ENCODE assay signal across 26 cellular contexts in the genomic region with DNA sequence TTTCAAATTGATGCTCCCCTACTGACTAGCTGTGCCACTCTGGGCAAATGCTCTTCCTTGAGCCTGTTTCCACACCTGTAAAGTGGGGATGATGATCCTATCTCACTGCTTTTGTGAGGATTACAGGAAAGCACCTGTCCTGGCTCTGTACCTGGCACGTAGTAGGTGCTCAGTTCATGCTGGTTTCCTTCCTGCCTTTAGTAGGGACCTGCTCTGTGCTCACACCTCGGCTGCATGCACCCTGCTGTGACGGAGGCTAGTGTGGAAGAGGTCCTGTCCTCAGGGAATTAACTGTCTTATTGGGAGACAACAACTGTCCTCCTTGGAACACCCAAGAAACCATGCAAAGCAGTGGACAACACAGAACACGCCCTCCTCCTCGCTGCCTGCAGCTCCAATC.
DNase-seq lines count a peak whose midpoint lies in the region; ATAC-seq and TF ChIP-seq lines count a peak whose summit lies in the region.
"Had no signal": no experiment of that assay in that cellular context is flagged by ENCODE, and none has a peak within 500 bp of the region (broad histone marks: within the 10 kb centered on the region; RNA-seq: fewer than 3 reads in every experiment).

No MANE protein-coding gene starts in this region.

- no peaks in the 10 kb centered on the region for H3K27me3 ChIP-seq in right cardiac atrium (ENCODE audit: control insufficient read depth, insufficient read depth)
- H3K27me3 ChIP-seq in left lung, result no peaks in the 10 kb centered on the region

- H3K27ac ChIP-seq in right cardiac atrium (ENCODE audit: low read length) (no peak overlapping the region), left lung (no peak overlapping the region)
- H3K27ac ChIP-seq: coronary artery, epithelial cell of prostate, left ventricle myocardium inferior, psoas muscle had no signal

- intact Hi-C loops in Right ventricle myocardium superior (cut with DNase I) (no loop called here), right cardiac atrium (cut with DNase I) (no loop called here), left lung (cut with DNase I) (no loop called here)
- intact Hi-C loops in activated CD4-positive, alpha-beta memory T cell treated with anti-CD3 and anti-CD28 coated beads for 36 hours (cut with micrococcal nuclease), result no loop called here

- peaks cover 0 to 58% of the 10 kb centered on the region in 2 donors for H3K36me3 ChIP-seq in left lung

- H3K9me3 ChIP-seq in right cardiac atrium (ENCODE audit: control insufficient read depth, low read length) (no peaks in the 10 kb centered on the region), left lung (no peaks in the 10 kb centered on the region)
- H3K9me3 ChIP-seq: HAP-1, left ventricle myocardium inferior, psoas muscle, SK-N-SH had no signal

- peak overlapping the region; percentile 0 for H3K27ac Mint-ChIP-seq in activated naive CD8-positive, alpha-beta T cell treated with anti-CD3 and anti-CD28 coated beads for 36 hours
- H3K27ac Mint-ChIP-seq in naive B cell, result peak overlapping the region; percentile 14 to 82 (median 46)
- H3K27ac Mint-ChIP-seq in activated CD4-positive, alpha-beta memory T cell treated with anti-CD3 and anti-CD28 coated beads for 36 hours, result no peak overlapping the region
- H3K27ac Mint-ChIP-seq: activated T-helper 2 cell treated with anti-CD3 and anti-CD28 coated beads, Interferon-gamma antibody, Interleukin-2, Interleukin-4, amounts not matched to agents 10 μg/mL and 5 μg/mL and 100 μg/mL, durations not matched to agents 14 hours and 24 hours and 36 hours had no signal

- DNase-seq in Right ventricle myocardium superior (no peak), right cardiac atrium (no peak), naive B cell (no peak), left lung (no peak), ACHN (no peak)
- DNase-seq in activated naive CD8-positive, alpha-beta T cell treated with anti-CD3 and anti-CD28 coated beads for 36 hours, result no peak
- DNase-seq in activated CD4-positive, alpha-beta memory T cell treated with anti-CD3 and anti-CD28 coated beads for 36 hours, result no peak
- DNase-seq: activated CD4-positive, alpha-beta T cell treated with anti-CD3 and anti-CD28 coated beads, Interleukin-2, amount 50 U/mL, for 48 hours; activated CD8-positive, alpha-beta memory T cell treated with anti-CD3 and anti-CD28 coated beads, Interleukin-2, amount 50 U/mL, for 48 hours; caudate nucleus; effector CD8-positive, alpha-beta T cell; left ventricle myocardium inferior; mesendoderm; NCI-H2029 treated with DMSO at 0.1 percent for 48 hours; NCI-H524 treated with DMSO at 0.1 percent for 48 hours; PC-3; psoas muscle; SK-N-SH; stimulated activated CD4-positive, alpha-beta T cell treated with anti-CD3 and anti-CD28 coated beads, Interleukin-4, amount 100 ng/mL, for 4 hours; T-helper 17 cell had no signal

- peaks cover 11% of the 10 kb centered on the region for H3K36me3 Mint-ChIP-seq in activated naive CD8-positive, alpha-beta T cell treated with anti-CD3 and anti-CD28 coated beads for 36 hours
- peaks cover 17 to 50% of the 10 kb centered on the region in 2 donors for H3K36me3 Mint-ChIP-seq in naive B cell
- peaks cover 44% of the 10 kb centered on the region for H3K36me3 Mint-ChIP-seq in activated CD4-positive, alpha-beta memory T cell treated with anti-CD3 and anti-CD28 coated beads for 36 hours

- POLR2A ChIA-PET in activated CD4-positive, alpha-beta memory T cell treated with anti-CD3 and anti-CD28 coated beads for 36 hours (lab: Charles Lee), result no interaction called here

- H3K4me1 ChIP-seq in right cardiac atrium (ENCODE audit: control insufficient read depth, insufficient read depth, low read length), result no peaks in the 10 kb centered on the region
- no peaks in the 10 kb centered on the region for H3K4me1 ChIP-seq in left lung
- H3K4me1 ChIP-seq: left ventricle myocardium inferior, psoas muscle had no signal

- no peak overlapping the region for H3K4me3 Mint-ChIP-seq in activated naive CD8-positive, alpha-beta T cell treated with anti-CD3 and anti-CD28 coated beads for 36 hours
- peak overlapping the region in 3 of 8 donors; percentile 6 to 63 (median 12) for H3K4me3 Mint-ChIP-seq in naive B cell
- H3K4me3 Mint-ChIP-seq in activated CD4-positive, alpha-beta memory T cell treated with anti-CD3 and anti-CD28 coated beads for 36 hours, result no peak overlapping the region
- H3K4me3 Mint-ChIP-seq: T-helper 17 cell had no signal

- H3K9me3 Mint-ChIP-seq in activated naive CD8-positive, alpha-beta T cell treated with anti-CD3 and anti-CD28 coated beads for 36 hours, result no peaks in the 10 kb centered on the region
- H3K9me3 Mint-ChIP-seq in naive B cell, result no peaks in the 10 kb centered on the region
- no peaks in the 10 kb centered on the region for H3K9me3 Mint-ChIP-seq in activated CD4-positive, alpha-beta memory T cell treated with anti-CD3 and anti-CD28 coated beads for 36 hours
- H3K9me3 Mint-ChIP-seq: activated naive CD4-positive, alpha-beta T cell treated with anti-CD3 and anti-CD28 coated beads, Interleukin-2, amount 50 U/mL, for 72 hours; activated T-helper 2 cell treated with anti-CD3 and anti-CD28 coated beads, Interferon-gamma antibody, Interleukin-2, Interleukin-4, amounts not matched to agents 10 μg/mL and 5 μg/mL and 100 μg/mL, durations not matched to agents 14 hours and 24 hours and 36 hours had no signal

- no peaks in the 10 kb centered on the region for H3K27me3 Mint-ChIP-seq in activated naive CD8-positive, alpha-beta T cell treated with anti-CD3 and anti-CD28 coated beads for 36 hours
- no peaks in the 10 kb centered on the region for H3K27me3 Mint-ChIP-seq in naive B cell
- no peaks in the 10 kb centered on the region for H3K27me3 Mint-ChIP-seq in activated CD4-positive, alpha-beta memory T cell treated with anti-CD3 and anti-CD28 coated beads for 36 hours
- H3K27me3 Mint-ChIP-seq: T-helper 17 cell had no signal

- H3K4me3 ChIP-seq in right cardiac atrium (ENCODE audit: low read length) (no peak overlapping the region), left lung (no peak overlapping the region)
- H3K4me3 ChIP-seq: coronary artery, HAP-1, left ventricle myocardium inferior, psoas muscle had no signal

- ATAC-seq in Right ventricle myocardium superior (ENCODE audit: poor library complexity) (peak; percentile 12), right cardiac atrium (no peak), naive B cell (ENCODE audit: low read depth in 2 of 2) (no peak), left lung (no peak)
- ATAC-seq: activated CD4-positive, CD25-positive, alpha-beta regulatory T cell treated with anti-CD3 and anti-CD28 coated beads, Interleukin-2, amount 50 U/mL, for 24 hours; activated naive CD4-positive, alpha-beta T cell treated with anti-CD3 and anti-CD28 coated beads, Interleukin-2, amount 50 U/mL, for 72 hours; PC-3; psoas muscle; T-helper 17 cell had no signal

- 93% methylated on average over 5 of the region's 5 CpGs for WGBS in right cardiac atrium

- CTCF ChIA-PET in activated CD4-positive, alpha-beta memory T cell treated with anti-CD3 and anti-CD28 coated beads for 36 hours (lab: Charles Lee), result no interaction called here

- in situ Hi-C loops in ACHN (cut with HindIII; ENCODE audit: low pct_ligation_motif_present, low pct_unique_long_range_greater_than_20kb, low sequenced_read_pairs), result no loop called here

- H3K4me1 Mint-ChIP-seq in activated naive CD8-positive, alpha-beta T cell treated with anti-CD3 and anti-CD28 coated beads for 36 hours, result peaks cover 2% of the 10 kb centered on the region
- H3K4me1 Mint-ChIP-seq in naive B cell, result peaks cover 26 to 43% (median 31%) of the 10 kb centered on the region in 3 donors
- H3K4me1 Mint-ChIP-seq in activated CD4-positive, alpha-beta memory T cell treated with anti-CD3 and anti-CD28 coated beads for 36 hours (ENCODE audit: low read depth), result no peaks in the 10 kb centered on the region

- TF ChIP-seq CTCF in left lung (IDR thresholded peaks at IDR 0.05), result no peak
